9 cellular contexts compared by ENCODE assay signal in genomic region chr1:211738709-211739301, GRCh38.
A peak's percentile ranks its signal among the peaks of the same experiment; 100 is the strongest.
DNase-seq lines count a peak whose midpoint lies in the region; ATAC-seq and TF ChIP-seq lines count a peak whose summit lies in the region.
"Had no signal": no experiment of that assay in that cellular context is flagged by ENCODE, and none has a peak within 500 bp of the region (broad histone marks: within the 10 kb centered on the region; RNA-seq: fewer than 3 reads in every experiment).

No MANE protein-coding gene starts in this region.

- no peaks in the 10 kb centered on the region for H4K20me1 ChIP-seq in SK-N-SH (ENCODE audit: insufficient read depth)

- H3K9ac ChIP-seq in SK-N-SH = no peak overlapping the region

- peak; percentile 74 for ATAC-seq in stimulated activated naive CD8-positive, alpha-beta T cell treated with anti-CD3 and anti-CD28 coated beads, Interleukin-15, Interleukin-2, amounts not matched to agents 100 U/mL and 50 U/mL, for 24 hours
- no peak for ATAC-seq in mucosa of descending colon

- no peaks in the 10 kb centered on the region for H3K79me2 ChIP-seq in SK-N-SH (ENCODE audit: insufficient read depth)

- CTCF ChIA-PET in SK-N-SH (lab: Yijun Ruan, JAX) = interaction anchor here (1.0 to 1.8 kb wide), 2 partner anchors 10 to 39 kb away, joined by 3 to 5 read pairs; no protein-coding TSS in a partner anchor

- H3K9me3 ChIP-seq in SK-N-SH = no peaks in the 10 kb centered on the region
- no peaks in the 10 kb centered on the region for H3K9me3 ChIP-seq in mucosa of descending colon

- TF ChIP-seq CTCF in SK-N-SH (IDR thresholded peaks at IDR 0.05) (no peak), dorsolateral prefrontal cortex (IDR thresholded peaks at IDR 0.05 in 54 of 56, conservative IDR thresholded peaks at IDR 0.05 in 2 of 56; ENCODE audit: low read depth in 1 of 56, partially characterized antibody in 56 of 56) (no peak), mucosa of descending colon (IDR thresholded peaks at IDR 0.05) (no peak)

- no peak for TF ChIP-seq RAD21 in SK-N-SH (IDR thresholded peaks at IDR 0.05; ENCODE audit: low read length)

- H3K27ac ChIP-seq in SK-N-SH (ENCODE audit: low read depth in 2 of 2, low read length in 1 of 2) (no peak overlapping the region), dorsolateral prefrontal cortex (peak overlapping the region; percentile 78 to 100 (median 97))

- no peak overlapping the region for H3K4me3 ChIP-seq in SK-N-SH (ENCODE audit: low read depth in 2 of 2, low read length in 1 of 2)
- H3K4me3 ChIP-seq in dorsolateral prefrontal cortex = no peak overlapping the region
- no peak overlapping the region for H3K4me3 ChIP-seq in mucosa of descending colon

- H2AFZ ChIP-seq in SK-N-SH (ENCODE audit: low read depth) = no peak overlapping the region

- H3K27me3 ChIP-seq in SK-N-SH (ENCODE audit: insufficient read depth) (no peaks in the 10 kb centered on the region), dorsolateral prefrontal cortex (no peaks in the 10 kb centered on the region)

- peak overlapping the region; percentile 30; the same call in 1 of the 2 replicates for H3K4me2 ChIP-seq in SK-N-SH

- intact Hi-C loops in dorsolateral prefrontal cortex (cut with DNase I) = loop anchor here in 1 of 2 donors (5.0 kb wide), 2 partner anchors 37 to 48 kb away; no protein-coding TSS in a partner anchor
- intact Hi-C loops in mucosa of descending colon (cut with DNase I, micrococcal nuclease) = no loop called here

- WGBS in SK-N-SH (ENCODE audit: low lambda C conversion rate) = 50% methylated on average over 2 of the region's 2 CpGs

- no peak for TF ChIP-seq EP300 in SK-N-SH (IDR thresholded peaks at IDR 0.05; ENCODE audit: borderline replicate concordance in 1 of 2, low read depth in 1 of 2, low read length in 1 of 2)

- H3F3A ChIP-seq in SK-N-SH (replicated peaks; ENCODE audit: insufficient read depth) = peaks cover 22% of the 10 kb centered on the region

- POLR2A ChIA-PET in SK-N-SH (lab: Yijun Ruan, JAX) = no interaction called here

- DNase-seq in NCI-H82 (lab: John Stamatoyannopoulos, UW) = peak; percentile 50
- DNase-seq in NCI-H82 treated with DMSO at 0.1 percent for 48 hours (lab: John Stamatoyannopoulos, UW; ENCODE audit: unreplicated experiment) = no peak
- DNase-seq in SK-N-SH = no peak
- no peak for DNase-seq in dorsolateral prefrontal cortex
- peak; percentile 17 for DNase-seq in stimulated activated naive CD8-positive, alpha-beta T cell treated with anti-CD3 and anti-CD28 coated beads, Interleukin-15, Interleukin-2, amounts not matched to agents 100 U/mL and 50 U/mL, for 24 hours
- DNase-seq in LoVo (ENCODE audit: low spot score) = no peak
- no peak for DNase-seq in mucosa of descending colon
- no peak for DNase-seq in NCI-H345 (lab: John Stamatoyannopoulos, UW)
- DNase-seq: NCI-H1436 had no signal

- H3K36me3 ChIP-seq in SK-N-SH (replicated peaks in 1 of 2; ENCODE audit: control insufficient read depth in 1 of 2, insufficient read depth in 2 of 2, low read length in 1 of 2) (no peaks in the 10 kb centered on the region), mucosa of descending colon (ENCODE audit: low read depth) (no peaks in the 10 kb centered on the region)

- peaks cover 18 to 25% of the 10 kb centered on the region in 2 experiments; a peak in 3 of 4 replicates for H3K4me1 ChIP-seq in SK-N-SH (ENCODE audit: control insufficient read depth in 1 of 2, insufficient read depth in 2 of 2, low read depth in 1 of 2, low read length in 1 of 2)
- peaks cover 9% of the 10 kb centered on the region for H3K4me1 ChIP-seq in mucosa of descending colon (ENCODE audit: low read depth)

- H3K9me2 ChIP-seq in SK-N-SH = no peaks in the 10 kb centered on the region

TF ChIP-seq in SK-N-SH, 30 proteins besides CTCF, POLR2A, EP300 and RAD21:
- TF ChIP-seq FOSL2 (IDR thresholded peaks at IDR 0.05; ENCODE audit: borderline replicate concordance, low read depth) (no peak), REST (IDR thresholded peaks at IDR 0.05; ENCODE audit: low read depth, low read length) (no peak), RCOR1 (IDR thresholded peaks at IDR 0.05; ENCODE audit: low read length) (no peak), USF2 (IDR thresholded peaks at IDR 0.05; ENCODE audit: borderline replicate concordance, low read depth, low read length) (no peak), TCF12 (IDR thresholded peaks at IDR 0.05) (no peak), POLR2AphosphoS5 (IDR thresholded peaks at IDR 0.05; ENCODE audit: low read depth, low read length) (no peak), FOXM1 (IDR thresholded peaks at IDR 0.05; ENCODE audit: low read depth) (no peak), USF1 (IDR thresholded peaks at IDR 0.05; ENCODE audit: borderline replicate concordance, low read depth) (no peak), MEF2A (IDR thresholded peaks at IDR 0.05; ENCODE audit: borderline replicate concordance, low read depth) (no peak), ZBTB33 (IDR thresholded peaks at IDR 0.05; ENCODE audit: borderline replicate concordance, low read depth) (no peak), GATA2 (CRISPR knock-in tag; IDR thresholded peaks at IDR 0.05) (no peak), NRF1 (IDR thresholded peaks at IDR 0.05; ENCODE audit: low read depth, low read length) (no peak), YY1 (IDR thresholded peaks at IDR 0.05; ENCODE audit: low read depth) (no peak), GABPA (IDR thresholded peaks at IDR 0.05; ENCODE audit: low read depth) (no peak), PBX3 (IDR thresholded peaks at IDR 0.05) (no peak)

Comparison
In these comparisons a context has a peak if more than half of its experiments do, and no peak if none do; other contexts are left out.
1. DNase-seq: peak in NCI-H82 (single experiment) and stimulated activated naive CD8-positive, alpha-beta T cell treated with anti-CD3 and anti-CD28 coated beads, Interleukin-15, Interleukin-2, amounts not matched to agents 100 U/mL and 50 U/mL, for 24 hours (single experiment); none in NCI-H82 treated with DMSO at 0.1 percent for 48 hours (single experiment), SK-N-SH (single experiment), dorsolateral prefrontal cortex (0 of 10), LoVo (single experiment), mucosa of descending colon (0 of 3) and NCI-H345 (single experiment).
2. H3K27ac ChIP-seq: peak in dorsolateral prefrontal cortex (59 of 59); none in SK-N-SH (0 of 2).